8 cellular contexts compared by ENCODE assay signal in genomic region chr20:20711413-20711812, GRCh38. TPM values are rescaled to one million over a fixed set of nuclear protein-coding genes. Genes with fewer than 3 reads are reported as not detected.
DNase-seq lines count a peak whose midpoint lies in the region; ATAC-seq and TF ChIP-seq lines count a peak whose summit lies in the region.

No MANE protein-coding gene starts in this region.

- H2BK12ac ChIP-seq in trophoblast cell (ENCODE audit: low read length), result no peak overlapping the region

- peaks cover 13% of the 10 kb centered on the region for H3K36me3 Mint-ChIP-seq in T-helper 2 cell treated with Interferon-gamma antibody and Interleukin-4, amounts not matched to agents 5 μg/mL and 100 μg/mL, for 36 hours (ENCODE audit: low read depth)

- H3K4me1 Mint-ChIP-seq in T-helper 2 cell treated with Interferon-gamma antibody and Interleukin-4, amounts not matched to agents 5 μg/mL and 100 μg/mL, for 36 hours (ENCODE audit: low read depth), result peaks cover 34% of the 10 kb centered on the region

- no peaks in the 10 kb centered on the region for H3K36me3 ChIP-seq in right atrium auricular region
- H3K36me3 ChIP-seq in trophoblast cell (ENCODE audit: control insufficient read depth in 1 of 2, insufficient read depth in 2 of 2, low read length in 2 of 2), result no peaks in the 10 kb centered on the region

- H3K27ac ChIP-seq in right atrium auricular region (peak overlapping the region; percentile 93 to 95), epithelial cell of prostate (peak overlapping the region; percentile 74), trophoblast cell (ENCODE audit: low read depth, low read length) (no peak overlapping the region)

- peak overlapping the region; percentile 96 for H3K4me3 Mint-ChIP-seq in T-helper 2 cell treated with Interferon-gamma antibody and Interleukin-4, amounts not matched to agents 5 μg/mL and 100 μg/mL, for 36 hours

- H3K79me2 ChIP-seq in trophoblast cell (ENCODE audit: control insufficient read depth, insufficient read depth, low read length, poor library complexity), result peaks cover 4% of the 10 kb centered on the region

- no peak overlapping the region for H3K18ac ChIP-seq in trophoblast cell (ENCODE audit: low read length)

- peak overlapping the region; percentile 97 for H3K4me2 ChIP-seq in trophoblast cell (ENCODE audit: low read length)

- H3K27me3 ChIP-seq in right atrium auricular region (no peaks in the 10 kb centered on the region), trophoblast cell (ENCODE audit: insufficient read depth, low read length) (no peaks in the 10 kb centered on the region)

- no peak overlapping the region for H2AFZ ChIP-seq in trophoblast cell (ENCODE audit: insufficient read depth, low read length, poor library complexity)

- H2AK5ac ChIP-seq in trophoblast cell (ENCODE audit: low read length), result no peak overlapping the region

- no peak overlapping the region for H2BK120ac ChIP-seq in trophoblast cell (ENCODE audit: insufficient read depth, low read length, poor library complexity)

- WGBS in trophoblast cell (ENCODE audit: extremely low coverage, insufficient coverage, insufficient read length), result no CpG with 5 or more reads among the region's 3 CpGs

- no peak overlapping the region for H4K12ac ChIP-seq in trophoblast cell (ENCODE audit: low read depth, low read length)

- no peak for TF ChIP-seq CTCF in right atrium auricular region (IDR thresholded peaks at IDR 0.05)

- H3K27me3 Mint-ChIP-seq in T-helper 2 cell treated with Interferon-gamma antibody and Interleukin-4, amounts not matched to agents 5 μg/mL and 100 μg/mL, for 36 hours (ENCODE audit: low read depth), result no peaks in the 10 kb centered on the region

- H3K79me1 ChIP-seq in trophoblast cell (ENCODE audit: low read length), result peaks cover 7% of the 10 kb centered on the region

- peaks cover 0 to 38% of the 10 kb centered on the region in 2 donors for H3K4me1 ChIP-seq in right atrium auricular region
- peaks cover 4 to 8% of the 10 kb centered on the region in 2 experiments for H3K4me1 ChIP-seq in trophoblast cell (ENCODE audit: control insufficient read depth in 1 of 2, insufficient read depth in 2 of 2, low read length in 2 of 2)

- H3K4me3 ChIP-seq in right atrium auricular region (peak overlapping the region; percentile 97 to 99), trophoblast cell (ENCODE audit: low read depth, low read length) (no peak overlapping the region)

- no peak overlapping the region for H3K4ac ChIP-seq in trophoblast cell (ENCODE audit: low read depth, low read length)

- H4K91ac ChIP-seq in trophoblast cell (ENCODE audit: low read depth, low read length), result no peak overlapping the region

- no peak overlapping the region for H4K8ac ChIP-seq in trophoblast cell (ENCODE audit: low read depth, low read length)

- H3K9me3 Mint-ChIP-seq in T-helper 2 cell treated with Interferon-gamma antibody and Interleukin-4, amounts not matched to agents 5 μg/mL and 100 μg/mL, for 36 hours, result no peaks in the 10 kb centered on the region

- no peak overlapping the region for H2BK5ac ChIP-seq in trophoblast cell (ENCODE audit: low read depth, low read length, poor library complexity)

- no peak overlapping the region for H3K14ac ChIP-seq in trophoblast cell (ENCODE audit: low read length)

- H3K23ac ChIP-seq in trophoblast cell (ENCODE audit: low read length), result no peak overlapping the region

- DNase-seq in right atrium auricular region (ENCODE audit: low spot score), result no peak
- no peak for DNase-seq in left cardiac atrium
- DNase-seq in T-helper 2 cell treated with Interferon-gamma antibody and Interleukin-4, amounts not matched to agents 5 μg/mL and 100 μg/mL, for 36 hours (ENCODE audit: low spot score), result no peak
- no peak for DNase-seq in epithelial cell of prostate (ENCODE audit: low read depth, low spot score)
- DNase-seq in trophoblast cell, result no peak
- DNase-seq in hippocampal formation (lab: John Stamatoyannopoulos, UW), result no peak
- no peak for DNase-seq in stimulated activated naive CD4-positive, alpha-beta T cell treated with Interleukin-2 at 50 U/mL for 16 hours (lab: John Stamatoyannopoulos, UW)

- intact Hi-C loops in left cardiac atrium (cut with DNase I), result no loop called here

- no peak overlapping the region for H3K9ac ChIP-seq in trophoblast cell (ENCODE audit: low read length)

- peak overlapping the region; percentile 92 for H3K27ac Mint-ChIP-seq in T-helper 2 cell treated with Interferon-gamma antibody and Interleukin-4, amounts not matched to agents 5 μg/mL and 100 μg/mL, for 36 hours

- H3K9me3 ChIP-seq in right atrium auricular region, result no peaks in the 10 kb centered on the region
- no peaks in the 10 kb centered on the region for H3K9me3 ChIP-seq in trophoblast cell (ENCODE audit: insufficient read depth, low read depth, low read length)

- ATAC-seq in left cardiac atrium (no peak), HG03045 (IDR thresholded peaks at IDR 0.05; ENCODE audit: unreplicated experiment) (no peak)

RNA-seq across cellular contexts. Expression of gene RALGAPA2, which starts 1.0 kb away (rescaled TPM):
- total RNA-seq in right atrium auricular region (10 to 100 TPM; 27.8 to 28.5 TPM), left cardiac atrium (10 to 100 TPM; 29.9 to 35.2 TPM)
- 7.4 and 7.8 TPM in 2 replicates for polyA plus RNA-seq in trophoblast cell (2013)
